15 cellular contexts compared by ENCODE assay signal in genomic region chr5:95029569-95030366, GRCh38.
A peak's percentile ranks its signal among the peaks of the same experiment; 100 is the strongest.
DNase-seq lines count a peak whose midpoint lies in the region; ATAC-seq and TF ChIP-seq lines count a peak whose summit lies in the region.
"Had no signal": no experiment of that assay in that cellular context is flagged by ENCODE, and none has a peak within 500 bp of the region (broad histone marks: within the 10 kb centered on the region; RNA-seq: fewer than 3 reads in every experiment).

No MANE protein-coding gene starts in this region.

- no peak overlapping the region for H3K4ac ChIP-seq in H9 (ENCODE audit: low read depth, low read length)

- H4K91ac ChIP-seq in H9 (ENCODE audit: insufficient read length, low read depth, low read length) = no peak overlapping the region

- H3K36me3 Mint-ChIP-seq in H9 (ENCODE audit: insufficient read depth in 1 of 3, low read depth in 3 of 3) = no peaks in the 10 kb centered on the region; a peak in 1 of 7 replicates

- H3K79me1 ChIP-seq in H9 (ENCODE audit: insufficient read depth, low read depth, low read length, poor library complexity, severe bottlenecking) = no peaks in the 10 kb centered on the region

- no peak overlapping the region for H4K8ac ChIP-seq in H9 (replicated peaks; ENCODE audit: insufficient read length, low read depth, low read length)

- H3K27ac ChIP-seq in H9 (ENCODE audit: insufficient read length, low read depth, low read length) = no peak overlapping the region
- H3K27ac ChIP-seq: left ventricle myocardium inferior, SJSA1 had no signal

- H3K4me1 ChIP-seq in H9 (ENCODE audit: insufficient read depth, low read length) = no peaks in the 10 kb centered on the region

- H3K56ac ChIP-seq in H9 (ENCODE audit: insufficient read length, low read depth, low read length) = no peak overlapping the region

- H3K18ac ChIP-seq in H9 (ENCODE audit: insufficient read length, low read depth, low read length) = no peak overlapping the region

- CTCF ChIA-PET in GM10248 (lab: Yijun Ruan, JAX) = interaction anchor here (0.8 to 1.2 kb wide), 3 partner anchors 9 to 23 kb away, joined by 3 to 4 read pairs (median 3); no protein-coding TSS in a partner anchor

- no peak overlapping the region for H4K5ac ChIP-seq in H9 (ENCODE audit: insufficient read length, low read depth, low read length)

- WGBS in H9 (ENCODE audit: extremely low coverage, insufficient read length, low lambda C conversion rate) = no CpG with 5 or more reads among the region's 9 CpGs

- DNase-seq in GM10248 (ENCODE audit: extremely low spot score) (peak; percentile 19), UCSD-AML1 (lab: John Stamatoyannopoulos, UW; ENCODE audit: unreplicated experiment) (peak; percentile 24), H9 (no peak), NCI-H146 (lab: John Stamatoyannopoulos, UW) (no peak), cerebellum (ENCODE audit: low spot score) (no peak)
- DNase-seq: activated CD4-positive, alpha-beta T cell treated with anti-CD3 and anti-CD28 coated beads for 1 hour; activated effector memory CD4-positive, alpha-beta T cell treated with anti-CD3 and anti-CD28 coated beads, Interleukin-2, amount 50 U/mL, for 16 hours; cerebellar nuclear complex; left ventricle myocardium inferior; MG63; NCI-H526 had no signal

- POLR2A ChIA-PET in GM10248 (lab: Yijun Ruan, JAX) = no interaction called here

- no peak overlapping the region for H2BK5ac ChIP-seq in H9 (ENCODE audit: insufficient read length, low read length)

- H3K79me2 ChIP-seq in H9 (ENCODE audit: insufficient read depth, low read length) = no peaks in the 10 kb centered on the region

- no peaks in the 10 kb centered on the region for H3K9me3 ChIP-seq in H9 (ENCODE audit: control insufficient read depth, low read depth, low read length)
- H3K9me3 ChIP-seq: SJSA1 had no signal

- H3K23ac ChIP-seq in H9 (ENCODE audit: insufficient read length, low read depth, low read length) = no peak overlapping the region

- no peaks in the 10 kb centered on the region for H3K23me2 ChIP-seq in H9 (ENCODE audit: insufficient read length, low read depth, low read length, poor library complexity, severe bottlenecking)

- H3K4me1 Mint-ChIP-seq in H9 = peaks cover 4% of the 10 kb centered on the region in 2 experiments; a peak in 1 of 4 replicates

- no peak overlapping the region for H3K4me2 ChIP-seq in H9 (ENCODE audit: insufficient read depth, insufficient read length, low read length)

- H3K27ac Mint-ChIP-seq in H9 = peak overlapping the region in 1 of 3 experiments; percentile 68; a peak in 1 of 7 replicates

- H3T11ph ChIP-seq in H9 (ENCODE audit: low read length) = no peak overlapping the region

- no peak overlapping the region for H3K9ac ChIP-seq in H9 (ENCODE audit: extremely low read depth, insufficient read length, low read length)

- no peak overlapping the region for H3K4me3 Mint-ChIP-seq in H9

- no peak overlapping the region for H2AFZ ChIP-seq in H9 (ENCODE audit: low read length)

- peaks cover 0 to 6% of the 10 kb centered on the region in 2 experiments; a peak in 2 of 5 replicates for H3K9me3 Mint-ChIP-seq in H9

- ATAC-seq in GM21381 (IDR thresholded peaks at IDR 0.05; ENCODE audit: unreplicated experiment) (peak; percentile 44), HG03175 (IDR thresholded peaks at IDR 0.05; ENCODE audit: unreplicated experiment) (peak; percentile 40), GM21447 (IDR thresholded peaks at IDR 0.05; ENCODE audit: unreplicated experiment) (no peak)

- no peak overlapping the region for H2BK120ac ChIP-seq in H9 (ENCODE audit: low read depth, low read length, poor library complexity, severe bottlenecking)

- H2BK15ac ChIP-seq in H9 (ENCODE audit: low read depth, low read length) = no peak overlapping the region

- no peaks in the 10 kb centered on the region for H3K27me3 Mint-ChIP-seq in H9 (ENCODE audit: low read depth)

- no peak overlapping the region for H2BK20ac ChIP-seq in H9 (ENCODE audit: low read depth, low read length, poor library complexity, severe bottlenecking)

- no peaks in the 10 kb centered on the region for H4K20me1 ChIP-seq in H9 (ENCODE audit: control insufficient read depth, insufficient read depth, insufficient read length)

- no peak overlapping the region for H2BK12ac ChIP-seq in H9 (ENCODE audit: insufficient read length, low read depth, low read length)

- TF ChIP-seq CTCF in GM10248 (IDR thresholded peaks at IDR 0.05; ENCODE audit: control extremely low read depth, extremely low read depth, low read depth, missing control alignments) = no peak
- TF ChIP-seq CTCF in H9 (conservative IDR thresholded peaks at IDR 0.05) = no peak

- H3K14ac ChIP-seq in H9 (ENCODE audit: insufficient read depth, low read length) = no peak overlapping the region

- no peaks in the 10 kb centered on the region for H3K27me3 ChIP-seq in H9 (ENCODE audit: insufficient read depth, low read length)
- H3K27me3 ChIP-seq: MG63, SJSA1 had no signal

- no peak overlapping the region for H2AK5ac ChIP-seq in H9 (ENCODE audit: insufficient read length, low read length)

Comparison
In these comparisons a context has a peak if more than half of its experiments do, and no peak if none do; other contexts are left out.
1. DNase-seq: peak in GM10248 (single experiment) and UCSD-AML1 (single experiment); none in H9 (single experiment), NCI-H146 (single experiment) and cerebellum (single experiment).